In the genomic region with DNA sequence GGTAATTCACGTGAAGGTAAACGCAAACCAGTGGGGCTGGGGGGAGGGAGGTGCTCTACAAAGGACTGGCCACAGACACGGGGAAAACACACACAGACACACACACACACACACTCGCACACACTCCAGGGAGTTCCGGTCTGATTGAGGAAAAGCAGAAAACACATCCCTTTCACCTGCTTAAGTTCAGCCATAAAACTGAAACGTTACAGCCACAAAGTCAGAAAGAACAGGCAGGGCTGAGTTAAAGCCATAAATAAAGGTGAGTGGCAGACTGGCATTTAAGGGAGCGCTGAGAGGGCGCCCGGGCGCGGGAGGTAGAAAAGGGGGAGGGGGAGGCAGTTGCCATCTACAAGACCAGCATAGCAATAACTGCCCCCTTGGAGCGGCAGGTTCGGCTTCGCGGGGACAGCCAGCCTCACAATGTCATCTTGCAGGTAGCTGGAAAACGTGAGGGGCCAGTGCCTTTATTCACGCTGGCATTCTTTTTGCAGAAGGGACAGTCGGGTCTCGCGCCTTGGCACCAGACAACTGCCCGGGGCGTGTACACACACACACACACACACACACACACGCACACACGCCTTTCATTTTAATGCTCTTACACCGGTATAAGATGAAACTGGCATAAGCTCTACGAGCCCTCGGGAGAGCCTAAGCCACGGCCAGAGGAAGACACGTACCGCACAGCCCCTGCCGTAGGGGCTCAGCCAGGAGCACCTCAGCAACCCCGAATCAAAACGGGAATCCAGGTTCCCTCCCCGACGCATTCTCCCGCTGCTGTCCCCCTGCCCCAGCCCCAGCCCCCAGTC, we compare ENCODE assay signal across 7 cellular contexts. TPM values are rescaled to one million over a fixed set of nuclear protein-coding genes. Genes with fewer than 3 reads are reported as not detected.
DNase-seq lines count a peak whose midpoint lies in the region; ATAC-seq and TF ChIP-seq lines count a peak whose summit lies in the region.

No MANE protein-coding gene starts in this region.

- no peak for TF ChIP-seq CTCF in esophagus squamous epithelium (IDR thresholded peaks at IDR 0.05)

- peaks cover 0 to 11% (median 0%) of the 10 kb centered on the region in 4 donors for H3K27me3 ChIP-seq in esophagus squamous epithelium

- intact Hi-C loops in esophagus squamous epithelium (cut with DNase I): no loop called here

- DNase-seq in NCI-H526 treated with DMSO at 0.1 percent for 48 hours (lab: John Stamatoyannopoulos, UW): peak; percentile 85
- peak; percentile 69 to 71 for DNase-seq in activated T-cell treated with anti-CD3 and anti-CD28 coated beads, Interleukin-2, amount 50 U/mL, for 48 hours
- no peak for DNase-seq in esophagus squamous epithelium (lab: John Stamatoyannopoulos, UW)
- peak; percentile 30 to 78 (median 61) for DNase-seq in naive thymus-derived CD8-positive, alpha-beta T cell
- peak in 35 of 49 donors; percentile 15 to 65 (median 42) for DNase-seq in substantia nigra (lab: John Stamatoyannopoulos, UW)

- peak overlapping the region; percentile 91 to 98 (median 93) for H3K4me3 Mint-ChIP-seq in naive thymus-derived CD8-positive, alpha-beta T cell

- no peaks in the 10 kb centered on the region for H3K36me3 ChIP-seq in esophagus squamous epithelium

- H3K27me3 Mint-ChIP-seq in naive thymus-derived CD8-positive, alpha-beta T cell: no peaks in the 10 kb centered on the region

- H3K27ac ChIP-seq in esophagus squamous epithelium (peak overlapping the region; percentile 72 to 88 (median 86)), substantia nigra (ENCODE audit: low read depth, low read length, poor library complexity, severe bottlenecking) (peak overlapping the region; percentile 76)

- H3K4me1 ChIP-seq in esophagus squamous epithelium: peaks cover 5 to 59% (median 9%) of the 10 kb centered on the region in 3 donors

- H3K27ac Mint-ChIP-seq in naive thymus-derived CD8-positive, alpha-beta T cell: peak overlapping the region; percentile 88 to 98 (median 94)

- no peaks in the 10 kb centered on the region for H3K9me3 Mint-ChIP-seq in naive thymus-derived CD8-positive, alpha-beta T cell

- peaks cover 0 to 2% (median 0%) of the 10 kb centered on the region in 3 donors for H3K36me3 Mint-ChIP-seq in naive thymus-derived CD8-positive, alpha-beta T cell

- POLR2A ChIA-PET in naive thymus-derived CD8-positive, alpha-beta T cell (lab: Charles Lee): interaction anchor here (0.6 to 3.3 kb wide), 12 partner anchors 17 to 1729 kb away, joined by 3 to 28 read pairs (median 4); no protein-coding TSS in a partner anchor

- peak overlapping the region; percentile 73 to 96 (median 80) for H3K4me3 ChIP-seq in esophagus squamous epithelium

- H3K4me1 Mint-ChIP-seq in naive thymus-derived CD8-positive, alpha-beta T cell: peaks cover 26 to 58% (median 53%) of the 10 kb centered on the region in 4 donors

- ATAC-seq in GM19455 (IDR thresholded peaks at IDR 0.05; ENCODE audit: unreplicated experiment) (peak; percentile 22), HG02870 (IDR thresholded peaks at IDR 0.05; ENCODE audit: unreplicated experiment) (no peak)
- peak; percentile 21 to 35 for ATAC-seq in naive thymus-derived CD8-positive, alpha-beta T cell

- no peak for TF ChIP-seq POLR2A in esophagus squamous epithelium (IDR thresholded peaks at IDR 0.05)

- H3K9me3 ChIP-seq in esophagus squamous epithelium: no peaks in the 10 kb centered on the region

- WGBS in esophagus squamous epithelium, 2 donors: 0 to 1% methylated on average over 16 to 19 of the region's 36 CpGs

RNA-seq across cellular contexts. Expression of a gene that starts 0.9 kb away (rescaled TPM):
- 10 to 100 TPM in 1 of 4 donors, 1 to 10 TPM in 3; 2.2 to 11.6 (median 4.7) TPM for total RNA-seq in esophagus squamous epithelium
- total RNA-seq in naive thymus-derived CD8-positive, alpha-beta T cell: 10 to 100 TPM; 47.3 to 50.0 TPM
- 10 to 100 TPM; 13.2 to 16.1 (median 13.8) TPM for polyA plus RNA-seq in naive thymus-derived CD8-positive, alpha-beta T cell
